In genomic region chr1:23367791-23368561, GRCh38 we compare ENCODE assay signal across 1 cellular context.
TF ChIP-seq lines count a peak whose summit lies in the region.

No MANE protein-coding gene starts in this region.

TF ChIP-seq in SK-N-SH, 30 proteins besides CTCF, POLR2A, EP300 and RAD21 (continued from another document):
- TF ChIP-seq, protein P1, sequence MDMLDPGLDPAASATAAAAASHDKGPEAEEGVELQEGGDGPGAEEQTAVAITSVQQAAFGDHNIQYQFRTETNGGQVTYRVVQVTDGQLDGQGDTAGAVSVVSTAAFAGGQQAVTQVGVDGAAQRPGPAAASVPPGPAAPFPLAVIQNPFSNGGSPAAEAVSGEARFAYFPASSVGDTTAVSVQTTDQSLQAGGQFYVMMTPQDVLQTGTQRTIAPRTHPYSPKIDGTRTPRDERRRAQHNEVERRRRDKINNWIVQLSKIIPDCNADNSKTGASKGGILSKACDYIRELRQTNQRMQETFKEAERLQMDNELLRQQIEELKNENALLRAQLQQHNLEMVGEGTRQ (IDR thresholded peaks at IDR 0.05; ENCODE audit: borderline replicate concordance, low read depth, low read length), result no peak
- peak; percentile 81 for TF ChIP-seq NRF1 (IDR thresholded peaks at IDR 0.05; ENCODE audit: low read depth, low read length)
- no peak for TF ChIP-seq SMC3 (IDR thresholded peaks at IDR 0.05; ENCODE audit: low read depth, low read length)
- TF ChIP-seq TAF1 (IDR thresholded peaks at IDR 0.05; ENCODE audit: borderline replicate concordance, low read depth, low read length), result no peak
- TF ChIP-seq POLR2AphosphoS5 (IDR thresholded peaks at IDR 0.05; ENCODE audit: low read depth, low read length), result no peak; the same call in 1 of the 2 replicates
- TF ChIP-seq REST (IDR thresholded peaks at IDR 0.05; ENCODE audit: low read depth, low read length), result no peak
- TF ChIP-seq TCF12 (IDR thresholded peaks at IDR 0.05), result no peak
- TF ChIP-seq RCOR1 (IDR thresholded peaks at IDR 0.05; ENCODE audit: low read length), result no peak
- TF ChIP-seq GATA2 (CRISPR knock-in tag; IDR thresholded peaks at IDR 0.05), result no peak
- peak; percentile 71 for TF ChIP-seq GABPA (IDR thresholded peaks at IDR 0.05; ENCODE audit: low read depth)
- no peak for TF ChIP-seq RFX5 (IDR thresholded peaks at IDR 0.05; ENCODE audit: low read length)
- peak; percentile 72 for TF ChIP-seq IRF3 (IDR thresholded peaks at IDR 0.05; ENCODE audit: low read depth, low read length)
- TF ChIP-seq FOXJ3 (CRISPR knock-in tag; IDR thresholded peaks at IDR 0.05), result peak; percentile 45; the same call in 1 of the 2 replicates
TF ChIP-seq in SK-N-SH: peak in this region for 11.
